Comparison of ENCODE assay signal across 21 cellular contexts in the genomic region with DNA sequence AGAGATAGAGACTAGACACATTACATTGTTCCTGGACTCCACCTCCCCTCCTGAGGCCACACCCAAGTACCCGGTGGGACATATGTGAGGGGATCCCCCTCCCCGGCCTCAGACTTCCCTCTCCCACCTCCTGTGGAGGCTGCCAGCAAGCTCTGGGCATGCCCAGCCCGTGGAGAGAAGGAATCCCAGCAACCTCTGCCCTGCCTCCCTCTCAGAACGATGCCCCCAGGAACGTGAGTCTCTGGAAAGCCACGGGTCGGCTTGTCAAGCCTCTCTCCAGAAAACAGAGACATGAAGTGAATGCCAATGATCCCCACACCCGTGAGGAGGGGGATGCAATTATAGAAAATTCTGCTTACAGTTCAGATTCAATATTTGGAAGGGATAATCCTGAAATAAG. TPM values are rescaled to one million over a fixed set of nuclear protein-coding genes. Genes with fewer than 3 reads are reported as not detected.
A peak's percentile ranks its signal among the peaks of the same experiment; 100 is the strongest.
DNase-seq lines count a peak whose midpoint lies in the region; TF ChIP-seq lines count a peak whose summit lies in the region.
"Had no signal": no experiment of that assay in that cellular context is flagged by ENCODE, and none has a peak within 500 bp of the region (broad histone marks: within the 10 kb centered on the region; RNA-seq: fewer than 3 reads in every experiment).

No MANE protein-coding gene starts in this region.

- no peak overlapping the region for H3K27ac ChIP-seq in BLaER1 treated with 17β-estradiol and CSF1 and Interleukin-3, amounts not matched to agents 10 nM and 100 nM
- H3K27ac ChIP-seq in MM.1S (ENCODE audit: low read length), result no peak overlapping the region
- H3K27ac ChIP-seq: A549 had no signal

- no peak overlapping the region for H3K9ac ChIP-seq in BLaER1 treated with 17β-estradiol and CSF1 and Interleukin-3, amounts not matched to agents 10 nM and 100 nM
- no peak overlapping the region for H3K9ac ChIP-seq in MM.1S (ENCODE audit: low read length)

- no peaks in the 10 kb centered on the region for H4K20me1 ChIP-seq in BLaER1 treated with 17β-estradiol and CSF1 and Interleukin-3, amounts not matched to agents 10 nM and 100 nM
- H4K20me1 ChIP-seq in MM.1S (ENCODE audit: insufficient read depth, low read length), result no peaks in the 10 kb centered on the region

- no peaks in the 10 kb centered on the region for H3K27me3 ChIP-seq in BLaER1 treated with 17β-estradiol and CSF1 and Interleukin-3, amounts not matched to agents 10 nM and 100 nM
- H3K27me3 ChIP-seq in MM.1S (replicated peaks; ENCODE audit: insufficient read depth, low read length), result no peaks in the 10 kb centered on the region

- H3K4me1 Mint-ChIP-seq in osteocyte (ENCODE audit: unreplicated experiment) (no peaks in the 10 kb centered on the region), HFFc6 (ENCODE audit: low read depth) (peaks cover 5% of the 10 kb centered on the region; the same call in 1 of the 2 replicates)

- peak overlapping the region; percentile 7 to 74 (median 48); a peak in 17 of 22 replicates for H3K4me2 ChIP-seq in BLaER1 treated with 17β-estradiol and CSF1 and Interleukin-3, amounts not matched to agents 10 nM and 100 nM
- H3K4me2 ChIP-seq in MM.1S (ENCODE audit: low read depth, low read length), result no peak overlapping the region
- H3K4me2 ChIP-seq: A549 had no signal

- H3K27ac Mint-ChIP-seq in osteocyte (ENCODE audit: unreplicated experiment) (no peak overlapping the region), HFFc6 (no peak overlapping the region)
- H3K27ac Mint-ChIP-seq: CD14-positive monocyte had no signal

- DNase-seq in MM.1S (no peak), ecto neural progenitor cell (ENCODE audit: low spot score) (peak; percentile 43), osteocyte (ENCODE audit: extremely low spot score, unreplicated experiment) (peak; percentile 59), HFFc6 (no peak), HT-29 (ENCODE audit: low spot score) (no peak), NCI-H526 treated with DMSO at 0.1 percent for 48 hours (lab: John Stamatoyannopoulos, UW) (no peak)
- DNase-seq: Calu3; CD8-positive, alpha-beta memory T cell; GOT3; HCEC 1CT; Karpas-422; NCI-H446 treated with DMSO at 0.1 percent for 48 hours; NCI-H526; PC-3; T-helper 2 cell had no signal

- no peak overlapping the region for H3K4me3 ChIP-seq in BLaER1 treated with 17β-estradiol and CSF1 and Interleukin-3, amounts not matched to agents 10 nM and 100 nM
- no peak overlapping the region for H3K4me3 ChIP-seq in MM.1S (ENCODE audit: low read length)
- H3K4me3 ChIP-seq: A549 had no signal

- H3K4me3 Mint-ChIP-seq in osteocyte (ENCODE audit: unreplicated experiment), result no peak overlapping the region
- no peak overlapping the region for H3K4me3 Mint-ChIP-seq in HFFc6
- H3K4me3 Mint-ChIP-seq: CD14-positive monocyte; CD8-positive, alpha-beta memory T cell had no signal

- no peak for TF ChIP-seq CTCF in MM.1S (IDR thresholded peaks at IDR 0.05; ENCODE audit: low read length)
- no peak for TF ChIP-seq CTCF in osteocyte (IDR thresholded peaks at IDR 0.05)
- no peak for TF ChIP-seq CTCF in HFFc6 (IDR thresholded peaks at IDR 0.05)

- H3K9me3 Mint-ChIP-seq in osteocyte (ENCODE audit: unreplicated experiment) (no peaks in the 10 kb centered on the region), HFFc6 (no peaks in the 10 kb centered on the region)
- H3K9me3 Mint-ChIP-seq: CD8-positive, alpha-beta memory T cell had no signal

- no peaks in the 10 kb centered on the region for H3F3A ChIP-seq in MM.1S (ENCODE audit: insufficient read depth, low read length)

- H3K36me3 ChIP-seq in BLaER1 treated with 17β-estradiol and CSF1 and Interleukin-3, amounts not matched to agents 10 nM and 100 nM, result no peaks in the 10 kb centered on the region
- no peaks in the 10 kb centered on the region for H3K36me3 ChIP-seq in MM.1S (replicated peaks; ENCODE audit: insufficient read depth, low read length)

- peaks cover 36 to 42% (median 39%) of the 10 kb centered on the region in 10 experiments for H3K4me1 ChIP-seq in BLaER1 treated with 17β-estradiol and CSF1 and Interleukin-3, amounts not matched to agents 10 nM and 100 nM
- peaks cover 8% of the 10 kb centered on the region; the same call in 1 of the 2 replicates for H3K4me1 ChIP-seq in MM.1S (ENCODE audit: low read length)
- H3K4me1 ChIP-seq: A549 had no signal

- peak overlapping the region; percentile 61 for H2AFZ ChIP-seq in MM.1S (ENCODE audit: low read length)

- H3K9me2 ChIP-seq in MM.1S (replicated peaks; ENCODE audit: insufficient read depth, low read length), result no peaks in the 10 kb centered on the region

- H3K79me2 ChIP-seq in MM.1S (ENCODE audit: low read length), result no peaks in the 10 kb centered on the region

- H3K27me3 Mint-ChIP-seq in osteocyte (ENCODE audit: unreplicated experiment), result peaks cover 24% of the 10 kb centered on the region
- peaks cover 40% of the 10 kb centered on the region for H3K27me3 Mint-ChIP-seq in HFFc6 (ENCODE audit: insufficient read depth)

- H3K36me3 Mint-ChIP-seq in osteocyte (ENCODE audit: unreplicated experiment) (no peaks in the 10 kb centered on the region), HFFc6 (ENCODE audit: low read depth) (no peaks in the 10 kb centered on the region)
- H3K36me3 Mint-ChIP-seq: CD14-positive monocyte; CD8-positive, alpha-beta memory T cell had no signal

- no peaks in the 10 kb centered on the region for H3K9me3 ChIP-seq in BLaER1 treated with 17β-estradiol and CSF1 and Interleukin-3, amounts not matched to agents 10 nM and 100 nM (replicated peaks in 1 of 11)
- no peaks in the 10 kb centered on the region for H3K9me3 ChIP-seq in MM.1S (replicated peaks; ENCODE audit: insufficient read depth, low read length)
- H3K9me3 ChIP-seq: A549 had no signal

RNA-seq across cellular contexts. Expression of a gene that starts 9.3 kb away (rescaled TPM):
- not detected in 2 replicates for total RNA-seq in osteocyte
- not detected for total RNA-seq in HFFc6 (2021; fragmentation: NEBNext Ultra II Directional; extraction: Animal tissue kit (Norgen Biotek cat#: 25700))
- total RNA-seq in HT-29 (2014; rRNA removed; shearing (Covaris generic)), result 0.26 and 0.84 TPM in 2 replicates
- total RNA-seq: Calu3; CD8-positive, alpha-beta memory T cell; HepG2; HT1080; M059J; PC-3 had no signal

RNA-seq across cellular contexts. Expression of a gene that starts 20.7 kb away (rescaled TPM):
- total RNA-seq in osteocyte, result not detected in 2 replicates
- total RNA-seq in HFFc6 (2021; fragmentation: NEBNext Ultra II Directional; extraction: Animal tissue kit (Norgen Biotek cat#: 25700)), result not detected
- 0.69 and 1.7 TPM in 2 replicates for total RNA-seq in HT-29 (2014; rRNA removed; shearing (Covaris generic))
- total RNA-seq: Calu3; CD8-positive, alpha-beta memory T cell; HepG2; M059J; PC-3 had no signal

Comparison
In these comparisons a context has a peak if more than half of its experiments do, and no peak if none do; other contexts are left out.
1. DNase-seq: peak in ecto neural progenitor cell (single experiment) and osteocyte (single experiment); none in MM.1S (single experiment), HFFc6 (single experiment), HT-29 (single experiment) and NCI-H526 treated with DMSO at 0.1 percent for 48 hours (single experiment).